In the genomic region with DNA sequence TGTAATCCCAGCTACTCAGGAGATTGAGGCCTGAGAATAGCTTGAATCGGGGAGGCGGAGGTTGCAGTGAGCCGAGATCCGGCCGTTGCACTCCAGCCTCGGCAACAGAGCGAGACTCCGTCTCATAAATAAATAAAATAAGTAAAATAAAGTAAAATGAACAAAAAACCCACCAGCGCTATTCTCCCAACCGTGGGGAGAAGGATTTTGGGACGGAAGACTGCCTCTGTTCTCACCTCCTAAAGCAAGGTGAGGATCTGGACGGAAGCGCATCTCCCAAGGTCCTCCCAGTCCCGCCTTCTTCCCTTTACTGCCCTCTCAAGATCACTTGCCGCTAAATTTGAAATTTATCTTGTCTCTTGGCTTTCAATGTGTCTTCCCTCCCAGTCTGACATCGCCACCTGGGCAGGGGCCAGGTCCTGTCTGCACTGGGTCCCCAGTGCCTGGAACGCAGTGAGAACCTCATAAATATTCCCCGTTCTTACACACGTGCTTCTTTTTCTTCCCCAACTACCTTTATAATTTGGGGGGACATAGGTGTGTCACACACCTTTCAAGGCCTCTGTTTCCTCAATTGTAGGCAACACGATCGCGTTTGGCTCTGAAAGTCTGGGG, we compare ENCODE assay signal across 1 cellular context.
TF ChIP-seq lines count a peak whose summit lies in the region.

No MANE protein-coding gene starts in this region.

TF ChIP-seq in HepG2, 621 proteins besides CTCF, POLR2A, EP300 and RAD21 (continued from another document and continues in another):
- TF ChIP-seq, protein P1, sequence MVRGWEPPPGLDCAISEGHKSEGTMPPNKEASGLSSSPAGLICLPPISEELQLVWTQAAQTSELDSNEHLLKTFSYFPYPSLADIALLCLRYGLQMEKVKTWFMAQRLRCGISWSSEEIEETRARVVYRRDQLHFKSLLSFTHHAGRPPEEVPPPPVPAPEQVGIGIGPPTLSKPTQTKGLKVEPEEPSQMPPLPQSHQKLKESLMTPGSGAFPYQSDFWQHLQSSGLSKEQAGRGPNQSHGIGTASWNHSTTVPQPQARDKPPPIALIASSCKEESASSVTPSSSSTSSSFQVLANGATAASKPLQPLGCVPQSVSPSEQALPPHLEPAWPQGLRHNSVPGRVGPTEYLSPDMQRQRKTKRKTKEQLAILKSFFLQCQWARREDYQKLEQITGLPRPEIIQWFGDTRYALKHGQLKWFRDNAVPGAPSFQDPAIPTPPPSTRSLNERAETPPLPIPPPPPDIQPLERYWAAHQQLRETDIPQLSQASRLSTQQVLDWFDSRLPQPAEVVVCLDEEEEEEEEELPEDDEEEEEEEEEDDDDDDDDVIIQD (CRISPR knock-in tag; IDR thresholded peaks at IDR 0.05; ENCODE audit: low read depth) = no peak
- no peak for TF ChIP-seq KDM2A (CRISPR knock-in tag; IDR thresholded peaks at IDR 0.05; ENCODE audit: borderline replicate concordance, low read depth)
- TF ChIP-seq, protein P2, sequence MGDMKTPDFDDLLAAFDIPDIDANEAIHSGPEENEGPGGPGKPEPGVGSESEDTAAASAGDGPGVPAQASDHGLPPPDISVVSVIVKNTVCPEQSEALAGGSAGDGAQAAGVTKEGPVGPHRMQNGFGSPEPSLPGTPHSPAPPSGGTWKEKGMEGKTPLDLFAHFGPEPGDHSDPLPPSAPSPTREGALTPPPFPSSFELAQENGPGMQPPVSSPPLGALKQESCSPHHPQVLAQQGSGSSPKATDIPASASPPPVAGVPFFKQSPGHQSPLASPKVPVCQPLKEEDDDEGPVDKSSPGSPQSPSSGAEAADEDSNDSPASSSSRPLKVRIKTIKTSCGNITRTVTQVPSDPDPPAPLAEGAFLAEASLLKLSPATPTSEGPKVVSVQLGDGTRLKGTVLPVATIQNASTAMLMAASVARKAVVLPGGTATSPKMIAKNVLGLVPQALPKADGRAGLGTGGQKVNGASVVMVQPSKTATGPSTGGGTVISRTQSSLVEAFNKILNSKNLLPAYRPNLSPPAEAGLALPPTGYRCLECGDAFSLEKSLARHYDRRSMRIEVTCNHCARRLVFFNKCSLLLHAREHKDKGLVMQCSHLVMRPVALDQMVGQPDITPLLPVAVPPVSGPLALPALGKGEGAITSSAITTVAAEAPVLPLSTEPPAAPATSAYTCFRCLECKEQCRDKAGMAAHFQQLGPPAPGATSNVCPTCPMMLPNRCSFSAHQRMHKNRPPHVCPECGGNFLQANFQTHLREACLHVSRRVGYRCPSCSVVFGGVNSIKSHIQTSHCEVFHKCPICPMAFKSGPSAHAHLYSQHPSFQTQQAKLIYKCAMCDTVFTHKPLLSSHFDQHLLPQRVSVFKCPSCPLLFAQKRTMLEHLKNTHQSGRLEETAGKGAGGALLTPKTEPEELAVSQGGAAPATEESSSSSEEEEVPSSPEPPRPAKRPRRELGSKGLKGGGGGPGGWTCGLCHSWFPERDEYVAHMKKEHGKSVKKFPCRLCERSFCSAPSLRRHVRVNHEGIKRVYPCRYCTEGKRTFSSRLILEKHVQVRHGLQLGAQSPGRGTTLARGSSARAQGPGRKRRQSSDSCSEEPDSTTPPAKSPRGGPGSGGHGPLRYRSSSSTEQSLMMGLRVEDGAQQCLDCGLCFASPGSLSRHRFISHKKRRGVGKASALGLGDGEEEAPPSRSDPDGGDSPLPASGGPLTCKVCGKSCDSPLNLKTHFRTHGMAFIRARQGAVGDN (CRISPR knock-in tag; IDR thresholded peaks at IDR 0.05) = no peak
- no peak for TF ChIP-seq CBX5 (CRISPR knock-in tag; IDR thresholded peaks at IDR 0.05; ENCODE audit: borderline replicate concordance)
- no peak for TF ChIP-seq ZNF547 (CRISPR knock-in tag; IDR thresholded peaks at IDR 0.05)
- TF ChIP-seq TAF1 (CRISPR knock-in tag; IDR thresholded peaks at IDR 0.05) = no peak
- TF ChIP-seq, protein P3, sequence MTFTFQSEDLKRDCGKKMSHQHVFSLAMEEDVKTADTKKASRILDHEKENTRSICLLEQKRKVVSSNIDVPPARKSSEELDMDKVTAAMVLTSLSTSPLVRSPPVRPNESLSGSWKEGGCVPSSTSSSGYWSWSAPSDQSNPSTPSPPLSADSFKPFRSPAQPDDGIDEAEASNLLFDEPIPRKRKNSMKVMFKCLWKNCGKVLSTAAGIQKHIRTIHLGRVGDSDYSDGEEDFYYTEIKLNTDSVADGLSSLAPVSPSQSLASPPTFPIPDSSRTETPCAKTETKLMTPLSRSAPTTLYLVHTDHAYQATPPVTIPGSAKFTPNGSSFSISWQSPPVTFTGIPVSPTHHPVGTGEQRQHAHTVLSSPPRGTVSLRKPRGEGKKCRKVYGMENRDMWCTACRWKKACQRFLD (CRISPR knock-in tag; IDR thresholded peaks at IDR 0.05; ENCODE audit: borderline replicate concordance) = no peak
- no peak for TF ChIP-seq MTA3 (CRISPR knock-in tag; IDR thresholded peaks at IDR 0.05)
- TF ChIP-seq SIX1 (CRISPR knock-in tag; IDR thresholded peaks at IDR 0.05; ENCODE audit: borderline replicate concordance) = no peak
- TF ChIP-seq, protein P4, sequence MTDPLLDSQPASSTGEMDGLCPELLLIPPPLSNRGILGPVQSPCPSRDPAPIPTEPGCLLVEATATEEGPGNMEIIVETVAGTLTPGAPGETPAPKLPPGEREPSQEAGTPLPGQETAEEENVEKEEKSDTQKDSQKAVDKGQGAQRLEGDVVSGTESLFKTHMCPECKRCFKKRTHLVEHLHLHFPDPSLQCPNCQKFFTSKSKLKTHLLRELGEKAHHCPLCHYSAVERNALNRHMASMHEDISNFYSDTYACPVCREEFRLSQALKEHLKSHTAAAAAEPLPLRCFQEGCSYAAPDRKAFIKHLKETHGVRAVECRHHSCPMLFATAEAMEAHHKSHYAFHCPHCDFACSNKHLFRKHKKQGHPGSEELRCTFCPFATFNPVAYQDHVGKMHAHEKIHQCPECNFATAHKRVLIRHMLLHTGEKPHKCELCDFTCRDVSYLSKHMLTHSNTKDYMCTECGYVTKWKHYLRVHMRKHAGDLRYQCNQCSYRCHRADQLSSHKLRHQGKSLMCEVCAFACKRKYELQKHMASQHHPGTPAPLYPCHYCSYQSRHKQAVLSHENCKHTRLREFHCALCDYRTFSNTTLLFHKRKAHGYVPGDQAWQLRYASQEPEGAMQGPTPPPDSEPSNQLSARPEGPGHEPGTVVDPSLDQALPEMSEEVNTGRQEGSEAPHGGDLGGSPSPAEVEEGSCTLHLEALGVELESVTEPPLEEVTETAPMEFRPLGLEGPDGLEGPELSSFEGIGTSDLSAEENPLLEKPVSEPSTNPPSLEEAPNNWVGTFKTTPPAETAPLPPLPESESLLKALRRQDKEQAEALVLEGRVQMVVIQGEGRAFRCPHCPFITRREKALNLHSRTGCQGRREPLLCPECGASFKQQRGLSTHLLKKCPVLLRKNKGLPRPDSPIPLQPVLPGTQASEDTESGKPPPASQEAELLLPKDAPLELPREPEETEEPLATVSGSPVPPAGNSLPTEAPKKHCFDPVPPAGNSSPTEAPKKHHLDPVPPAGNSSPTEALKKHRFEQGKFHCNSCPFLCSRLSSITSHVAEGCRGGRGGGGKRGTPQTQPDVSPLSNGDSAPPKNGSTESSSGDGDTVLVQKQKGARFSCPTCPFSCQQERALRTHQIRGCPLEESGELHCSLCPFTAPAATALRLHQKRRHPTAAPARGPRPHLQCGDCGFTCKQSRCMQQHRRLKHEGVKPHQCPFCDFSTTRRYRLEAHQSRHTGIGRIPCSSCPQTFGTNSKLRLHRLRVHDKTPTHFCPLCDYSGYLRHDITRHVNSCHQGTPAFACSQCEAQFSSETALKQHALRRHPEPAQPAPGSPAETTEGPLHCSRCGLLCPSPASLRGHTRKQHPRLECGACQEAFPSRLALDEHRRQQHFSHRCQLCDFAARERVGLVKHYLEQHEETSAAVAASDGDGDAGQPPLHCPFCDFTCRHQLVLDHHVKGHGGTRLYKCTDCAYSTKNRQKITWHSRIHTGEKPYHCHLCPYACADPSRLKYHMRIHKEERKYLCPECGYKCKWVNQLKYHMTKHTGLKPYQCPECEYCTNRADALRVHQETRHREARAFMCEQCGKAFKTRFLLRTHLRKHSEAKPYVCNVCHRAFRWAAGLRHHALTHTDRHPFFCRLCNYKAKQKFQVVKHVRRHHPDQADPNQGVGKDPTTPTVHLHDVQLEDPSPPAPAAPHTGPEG (CRISPR knock-in tag; IDR thresholded peaks at IDR 0.05) = no peak
- TF ChIP-seq CREB1 (IDR thresholded peaks at IDR 0.05) = no peak
- TF ChIP-seq CREB1 (CRISPR knock-in tag; IDR thresholded peaks at IDR 0.05) = no peak
- peak; percentile 54; the same call in 1 of the 2 replicates for TF ChIP-seq ZC3H4 (CRISPR knock-in tag; IDR thresholded peaks at IDR 0.05; ENCODE audit: borderline replicate concordance)
- TF ChIP-seq, protein P5, sequence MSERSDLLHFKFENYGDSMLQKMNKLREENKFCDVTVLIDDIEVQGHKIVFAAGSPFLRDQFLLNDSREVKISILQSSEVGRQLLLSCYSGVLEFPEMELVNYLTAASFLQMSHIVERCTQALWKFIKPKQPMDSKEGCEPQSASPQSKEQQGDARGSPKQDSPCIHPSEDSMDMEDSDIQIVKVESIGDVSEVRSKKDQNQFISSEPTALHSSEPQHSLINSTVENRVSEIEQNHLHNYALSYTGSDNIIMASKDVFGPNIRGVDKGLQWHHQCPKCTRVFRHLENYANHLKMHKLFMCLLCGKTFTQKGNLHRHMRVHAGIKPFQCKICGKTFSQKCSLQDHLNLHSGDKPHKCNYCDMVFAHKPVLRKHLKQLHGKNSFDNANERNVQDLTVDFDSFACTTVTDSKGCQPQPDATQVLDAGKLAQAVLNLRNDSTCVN (CRISPR knock-in tag; IDR thresholded peaks at IDR 0.05; ENCODE audit: borderline replicate concordance) = no peak
- no peak for TF ChIP-seq SP1 (IDR thresholded peaks at IDR 0.05)
- TF ChIP-seq SP1 (CRISPR knock-in tag; IDR thresholded peaks at IDR 0.05) = 0 out of 2 replicates have a peak, but pooled peaks have one; percentile 25
- no peak for TF ChIP-seq PAX8 (CRISPR knock-in tag; IDR thresholded peaks at IDR 0.05; ENCODE audit: borderline replicate concordance)
- TF ChIP-seq, protein P6, sequence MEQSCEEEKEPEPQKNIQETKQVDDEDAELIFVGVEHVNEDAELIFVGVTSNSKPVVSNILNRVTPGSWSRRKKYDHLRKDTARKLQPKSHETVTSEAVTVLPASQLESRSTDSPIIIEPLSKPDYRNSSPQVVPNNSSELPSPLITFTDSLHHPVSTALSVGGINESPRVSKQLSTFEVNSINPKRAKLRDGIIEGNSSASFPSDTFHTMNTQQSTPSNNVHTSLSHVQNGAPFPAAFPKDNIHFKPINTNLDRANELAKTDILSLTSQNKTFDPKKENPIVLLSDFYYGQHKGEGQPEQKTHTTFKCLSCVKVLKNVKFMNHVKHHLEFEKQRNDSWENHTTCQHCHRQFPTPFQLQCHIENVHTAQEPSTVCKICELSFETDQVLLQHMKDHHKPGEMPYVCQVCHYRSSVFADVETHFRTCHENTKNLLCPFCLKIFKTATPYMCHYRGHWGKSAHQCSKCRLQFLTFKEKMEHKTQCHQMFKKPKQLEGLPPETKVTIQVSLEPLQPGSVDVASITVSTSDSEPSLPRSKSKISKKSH (CRISPR knock-in tag; IDR thresholded peaks at IDR 0.05; ENCODE audit: borderline replicate concordance) = no peak
- TF ChIP-seq, protein P7, sequence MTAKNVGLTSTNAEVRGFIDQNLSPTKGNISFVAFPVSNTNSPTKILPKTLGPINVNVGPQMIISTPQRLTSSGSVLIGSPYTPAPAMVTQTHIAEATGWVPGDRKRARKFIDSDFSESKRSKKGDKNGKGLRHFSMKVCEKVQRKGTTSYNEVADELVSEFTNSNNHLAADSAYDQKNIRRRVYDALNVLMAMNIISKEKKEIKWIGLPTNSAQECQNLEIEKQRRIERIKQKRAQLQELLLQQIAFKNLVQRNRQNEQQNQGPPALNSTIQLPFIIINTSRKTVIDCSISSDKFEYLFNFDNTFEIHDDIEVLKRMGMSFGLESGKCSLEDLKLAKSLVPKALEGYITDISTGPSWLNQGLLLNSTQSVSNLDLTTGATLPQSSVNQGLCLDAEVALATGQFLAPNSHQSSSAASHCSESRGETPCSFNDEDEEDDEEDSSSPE (CRISPR knock-in tag; IDR thresholded peaks at IDR 0.05) = no peak
- TF ChIP-seq BORCS8-MEF2B (CRISPR knock-in tag; IDR thresholded peaks at IDR 0.05) = no peak
- no peak for TF ChIP-seq ZNF382 (CRISPR knock-in tag; IDR thresholded peaks at IDR 0.05; ENCODE audit: borderline replicate concordance)
- no peak for TF ChIP-seq ZNF773 (CRISPR knock-in tag; IDR thresholded peaks at IDR 0.05; ENCODE audit: borderline replicate concordance)
- TF ChIP-seq TBX3 (IDR thresholded peaks at IDR 0.05; ENCODE audit: borderline replicate concordance) = no peak
- TF ChIP-seq SMAD1 (CRISPR knock-in tag; IDR thresholded peaks at IDR 0.05; ENCODE audit: borderline replicate concordance, low read depth) = no peak
- TF ChIP-seq, protein P8, sequence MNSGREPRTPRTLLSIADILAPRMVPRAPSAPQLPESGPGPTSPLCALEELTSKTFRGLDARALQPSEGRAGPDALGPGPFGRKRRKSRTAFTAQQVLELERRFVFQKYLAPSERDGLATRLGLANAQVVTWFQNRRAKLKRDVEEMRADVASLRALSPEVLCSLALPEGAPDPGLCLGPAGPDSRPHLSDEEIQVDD (CRISPR knock-in tag; IDR thresholded peaks at IDR 0.05; ENCODE audit: borderline replicate concordance) = no peak
- no peak for TF ChIP-seq ERF (CRISPR knock-in tag; IDR thresholded peaks at IDR 0.05)
- TF ChIP-seq, protein P9, sequence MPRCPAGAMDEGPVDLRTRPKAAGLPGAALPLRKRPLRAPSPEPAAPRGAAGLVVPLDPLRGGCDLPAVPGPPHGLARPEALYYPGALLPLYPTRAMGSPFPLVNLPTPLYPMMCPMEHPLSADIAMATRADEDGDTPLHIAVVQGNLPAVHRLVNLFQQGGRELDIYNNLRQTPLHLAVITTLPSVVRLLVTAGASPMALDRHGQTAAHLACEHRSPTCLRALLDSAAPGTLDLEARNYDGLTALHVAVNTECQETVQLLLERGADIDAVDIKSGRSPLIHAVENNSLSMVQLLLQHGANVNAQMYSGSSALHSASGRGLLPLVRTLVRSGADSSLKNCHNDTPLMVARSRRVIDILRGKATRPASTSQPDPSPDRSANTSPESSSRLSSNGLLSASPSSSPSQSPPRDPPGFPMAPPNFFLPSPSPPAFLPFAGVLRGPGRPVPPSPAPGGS (CRISPR knock-in tag; IDR thresholded peaks at IDR 0.05) = no peak
- 0 out of 2 replicates have a peak, but pooled peaks have one; percentile 9 for TF ChIP-seq MAZ (IDR thresholded peaks at IDR 0.05; ENCODE audit: borderline replicate concordance, low read depth, low read length)
- TF ChIP-seq MAZ (CRISPR knock-in tag; IDR thresholded peaks at IDR 0.05; ENCODE audit: low read depth) = no peak
- no peak for TF ChIP-seq ZFP62 (CRISPR knock-in tag; IDR thresholded peaks at IDR 0.05)
- no peak for TF ChIP-seq NFIB (CRISPR knock-in tag; IDR thresholded peaks at IDR 0.05; ENCODE audit: borderline replicate concordance)
- 0 out of 2 replicates have a peak, but pooled peaks have one; percentile 12 for TF ChIP-seq NFKBIZ (CRISPR knock-in tag; IDR thresholded peaks at IDR 0.05)
